Comparison of ENCODE assay signal across 1 cellular context in genomic region chr7:134676743-134677142, GRCh38.
TF ChIP-seq lines count a peak whose summit lies in the region.

No MANE protein-coding gene starts in this region.

TF ChIP-seq in SK-N-SH treated with all-trans-retinoic acid at 6 μM for 48 hours, 23 proteins besides CTCF, POLR2A, EP300 and RAD21 (continued from another document):
- TF ChIP-seq, protein P1, sequence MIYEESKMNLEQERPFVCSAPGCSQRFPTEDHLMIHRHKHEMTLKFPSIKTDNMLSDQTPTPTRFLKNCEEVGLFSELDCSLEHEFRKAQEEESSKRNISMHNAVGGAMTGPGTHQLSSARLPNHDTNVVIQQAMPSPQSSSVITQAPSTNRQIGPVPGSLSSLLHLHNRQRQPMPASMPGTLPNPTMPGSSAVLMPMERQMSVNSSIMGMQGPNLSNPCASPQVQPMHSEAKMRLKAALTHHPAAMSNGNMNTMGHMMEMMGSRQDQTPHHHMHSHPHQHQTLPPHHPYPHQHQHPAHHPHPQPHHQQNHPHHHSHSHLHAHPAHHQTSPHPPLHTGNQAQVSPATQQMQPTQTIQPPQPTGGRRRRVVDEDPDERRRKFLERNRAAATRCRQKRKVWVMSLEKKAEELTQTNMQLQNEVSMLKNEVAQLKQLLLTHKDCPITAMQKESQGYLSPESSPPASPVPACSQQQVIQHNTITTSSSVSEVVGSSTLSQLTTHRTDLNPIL (CRISPR knock-in tag; IDR thresholded peaks at IDR 0.05; ENCODE audit: low read depth) = no peak
- TF ChIP-seq CSRNP3 (CRISPR knock-in tag; IDR thresholded peaks at IDR 0.05) (no peak), ZFP3 (CRISPR knock-in tag; IDR thresholded peaks at IDR 0.05) (no peak), ISL1 (CRISPR knock-in tag; IDR thresholded peaks at IDR 0.05) (no peak), TCF4 (CRISPR knock-in tag; IDR thresholded peaks at IDR 0.05; ENCODE audit: borderline replicate concordance) (no peak), ZNF70 (CRISPR knock-in tag; IDR thresholded peaks at IDR 0.05) (no peak), SNAI2 (CRISPR knock-in tag; IDR thresholded peaks at IDR 0.05) (no peak), PATZ1 (CRISPR knock-in tag; IDR thresholded peaks at IDR 0.05; ENCODE audit: borderline replicate concordance) (no peak), TSHZ2 (CRISPR knock-in tag; IDR thresholded peaks at IDR 0.05) (no peak)
TF ChIP-seq in SK-N-SH treated with all-trans-retinoic acid at 6 μM for 48 hours: peak in this region for 0.
